Comparison of ENCODE assay signal across 21 cellular contexts in genomic region chr12:132111641-132112304, GRCh38.
"Had no signal": no experiment of that assay in that cellular context is flagged by ENCODE, and none has a peak within 500 bp of the region (broad histone marks: within the 10 kb centered on the region; RNA-seq: fewer than 3 reads in every experiment).

No MANE protein-coding gene starts in this region.

- ATAC-seq: activated T-cell treated with anti-CD3 and anti-CD28 coated beads, Interleukin-2, amount 50 U/mL, for 4 hours; activated T-helper 17 cell treated with anti-CD3 and anti-CD28 coated beads, Interleukin-2, amount 50 U/mL, for 72 hours; foreskin keratinocyte; heart left ventricle; lower lobe of right lung; natural killer cell had no signal

- H3K27me3 ChIP-seq: esophagus muscularis mucosa, foreskin keratinocyte, heart left ventricle, neutrophil, right atrium auricular region had no signal

- H3K27ac ChIP-seq: esophagus muscularis mucosa, foreskin keratinocyte, heart left ventricle, lower lobe of right lung, neutrophil, right atrium auricular region, thoracic aorta had no signal

- H3K9me3 ChIP-seq: esophagus muscularis mucosa, heart left ventricle, lower lobe of right lung, neutrophil, right atrium auricular region, thoracic aorta had no signal

- FAIRE-seq: urothelium cell line had no signal

- H3K4me1 ChIP-seq: esophagus muscularis mucosa, foreskin keratinocyte, heart left ventricle, lower lobe of right lung, right atrium auricular region had no signal

- DNase-seq: activated CD4-positive, alpha-beta T cell treated with anti-CD3 and anti-CD28 coated beads for 4 hours; activated CD4-positive, alpha-beta T cell treated with anti-CD3 and anti-CD28 coated beads, Interleukin-2, amount 50 U/mL, for 4 hours; activated gamma-delta T cell treated with Interleukin-2 at 50 U/mL for 16 hours; activated naive CD4-positive, alpha-beta T cell treated with anti-CD3 and anti-CD28 coated beads, Interleukin-2, amount 50 U/mL, for 16 hours; activated T-cell treated with anti-CD3 and anti-CD28 coated beads, Interleukin-2, amount 50 U/mL, for 4 hours; amniotic stem cell; central memory CD4-positive, alpha-beta T cell; foreskin keratinocyte; heart left ventricle; hypothalamus; lower lobe of right lung; mesendoderm; natural killer cell; stimulated activated naive CD4-positive, alpha-beta T cell; trophoblast cell had no signal

- H3K4me3 ChIP-seq: esophagus muscularis mucosa, heart left ventricle, lower lobe of right lung, right atrium auricular region, thoracic aorta had no signal
